In genomic region chr6:166477647-166478365, GRCh38 we compare ENCODE assay signal across 13 cellular contexts.
"Had no signal": no experiment of that assay in that cellular context is flagged by ENCODE, and none has a peak within 500 bp of the region (broad histone marks: within the 10 kb centered on the region; RNA-seq: fewer than 3 reads in every experiment).

No MANE protein-coding gene starts in this region.

- H3K27ac ChIP-seq: heart right ventricle, sigmoid colon, thyroid gland, uterus had no signal

- H3K27me3 ChIP-seq: heart right ventricle, sigmoid colon, thyroid gland, uterus had no signal

- H3K4me3 ChIP-seq: heart right ventricle, lung, sigmoid colon, thyroid gland, uterus had no signal

- H3K9me3 ChIP-seq: heart right ventricle, sigmoid colon, thyroid gland, uterus had no signal

- H3K36me3 ChIP-seq: thyroid gland, uterus had no signal

- DNase-seq: activated CD4-positive, alpha-beta T cell treated with anti-CD3 and anti-CD28 coated beads, Interleukin-2, amount 50 U/mL, for 1 hour; activated CD4-positive, CD25-positive, alpha-beta regulatory T cell; activated CD8-positive, alpha-beta memory T cell treated with anti-CD3 and anti-CD28 coated beads for 24 hours; activated naive CD4-positive, alpha-beta T cell treated with Interleukin-2 at 50 U/mL for 16 hours; activated naive CD8-positive, alpha-beta T cell treated with anti-CD3 and anti-CD28 coated beads, Interleukin-2, amount 50 U/mL, for 24 hours; effector memory CD4-positive, alpha-beta T cell; heart right ventricle; left cardiac atrium; sigmoid colon; stimulated activated CD4-positive, alpha-beta T cell treated with anti-CD3 and anti-CD28 coated beads, Interleukin-2, amount 100 ng/mL, for 24 hours; thyroid gland; uterus had no signal

- ATAC-seq: activated naive CD8-positive, alpha-beta T cell treated with anti-CD3 and anti-CD28 coated beads, Interleukin-2, amount 50 U/mL, for 24 hours; heart right ventricle; left cardiac atrium had no signal

- H3K4me1 ChIP-seq: heart right ventricle, sigmoid colon, thyroid gland, uterus had no signal
